ENCODE assay signal across 8 cellular contexts in the genomic region with DNA sequence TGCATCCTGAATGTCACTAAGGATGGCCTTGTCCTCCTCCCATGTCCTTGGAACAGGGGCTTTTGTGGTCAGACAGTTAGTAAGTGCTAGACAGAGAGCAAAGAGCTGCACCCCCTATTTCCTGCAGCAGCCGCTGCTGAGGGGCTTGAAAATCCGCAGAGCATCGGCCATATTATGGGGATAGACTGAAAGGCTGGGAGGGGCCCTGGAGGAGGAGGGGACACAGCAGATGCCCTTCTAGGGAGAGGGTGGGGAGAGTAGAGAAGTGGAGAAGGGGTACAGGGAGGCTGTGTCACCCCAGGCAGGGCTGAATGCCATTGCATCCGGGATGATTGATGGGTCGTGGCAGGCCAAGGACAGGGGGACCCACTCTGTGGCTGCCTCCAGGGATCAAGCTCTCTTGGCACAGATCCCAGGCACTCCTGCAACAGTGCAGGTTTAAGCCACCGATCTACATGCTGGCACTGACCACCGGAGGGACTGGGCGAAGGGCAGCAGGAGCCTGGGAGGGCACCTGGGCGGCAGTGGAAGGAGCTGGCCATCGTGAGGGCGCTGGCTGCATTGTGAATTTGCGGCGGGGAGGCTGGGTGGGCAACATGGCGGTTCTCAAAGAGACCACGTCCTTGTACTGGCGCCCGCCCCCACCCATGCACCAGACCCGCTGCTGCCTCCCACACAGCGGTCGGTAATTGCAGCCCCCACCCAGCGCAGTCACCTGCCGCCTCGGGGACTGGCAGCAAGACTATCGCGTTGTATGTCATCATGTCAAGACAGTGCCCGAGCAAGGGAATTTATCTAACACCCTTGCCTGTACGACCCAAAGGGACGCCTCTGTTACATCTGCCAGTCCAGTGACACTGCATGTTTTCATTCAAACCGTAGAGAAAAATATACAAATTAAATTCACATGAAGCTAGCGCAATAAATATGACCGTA. TPM values are rescaled to one million over a fixed set of nuclear protein-coding genes. Genes with fewer than 3 reads are reported as not detected.
DNase-seq lines count a peak whose midpoint lies in the region; ATAC-seq and TF ChIP-seq lines count a peak whose summit lies in the region.
"Not testable (repeated sequence)": the region's sequence is repeated elsewhere in the genome, so short reads cannot be mapped to it uniquely, and the experiment has no call there.

No MANE protein-coding gene starts in this region.

- not testable (repeated sequence) for H2AFZ ChIP-seq in OCI-LY1 (ENCODE audit: low read length)
- peak overlapping the region; percentile 93 for H2AFZ ChIP-seq in neural progenitor cell (replicated peaks)

- H3K27ac Mint-ChIP-seq in neural progenitor cell = peak overlapping the region; percentile 96

- H3K4me3 Mint-ChIP-seq in neural progenitor cell = peak overlapping the region; percentile 98

- peak overlapping the region; percentile 61 for H3K4me3 ChIP-seq in OCI-LY1 (ENCODE audit: low read depth, low read length, poor library complexity, severe bottlenecking)
- peak overlapping the region; percentile 97 for H3K4me3 ChIP-seq in coronary artery
- H3K4me3 ChIP-seq in iPS DF 6.9 (ENCODE audit: low read length) = peak overlapping the region; percentile 67; the same call in 1 of the 2 replicates
- peak overlapping the region; percentile 91 for H3K4me3 ChIP-seq in neural progenitor cell

- H3K36me3 Mint-ChIP-seq in neural progenitor cell = peaks cover 27% of the 10 kb centered on the region

- TF ChIP-seq CTCF in OCI-LY1 (IDR thresholded peaks at IDR 0.05; ENCODE audit: low read length); coronary artery (IDR thresholded peaks at IDR 0.05); neural progenitor cell (IDR thresholded peaks at IDR 0.05): not testable (repeated sequence)

- H3K9me3 ChIP-seq in OCI-LY1 (ENCODE audit: low read length); iPS DF 6.9 (ENCODE audit: control insufficient read depth, insufficient read depth, low read length); neural progenitor cell (ENCODE audit: low read depth): not testable (repeated sequence)

- peak; percentile 25 for ATAC-seq in HG03354 (IDR thresholded peaks at IDR 0.05; ENCODE audit: poor library complexity, severe bottlenecking, unreplicated experiment)

- peak overlapping the region; percentile 82 for H3K9ac ChIP-seq in OCI-LY1 (ENCODE audit: low read length)
- not testable (repeated sequence) for H3K9ac ChIP-seq in neural progenitor cell

- not testable (repeated sequence) for H3K9me3 Mint-ChIP-seq in neural progenitor cell

- H3K79me2 ChIP-seq in OCI-LY1 (ENCODE audit: insufficient read depth, low read length); neural progenitor cell (ENCODE audit: low read depth): not testable (repeated sequence)

- not testable (repeated sequence) for H3K27me3 Mint-ChIP-seq in neural progenitor cell (ENCODE audit: insufficient read depth, low read depth)

- not testable (repeated sequence) for H3F3A ChIP-seq in OCI-LY1 (ENCODE audit: insufficient read depth, low read length)
- H3F3A ChIP-seq in neural progenitor cell (ENCODE audit: low read depth) = peaks cover 51% of the 10 kb centered on the region

- H3K4me1 ChIP-seq in OCI-LY1 (ENCODE audit: insufficient read depth, low read length, severe bottlenecking) (peaks cover 54% of the 10 kb centered on the region), neural progenitor cell (peaks cover 37% of the 10 kb centered on the region)
- H3K4me1 ChIP-seq in iPS DF 6.9 (ENCODE audit: control insufficient read depth, insufficient read depth, low read length) = not testable (repeated sequence)

- H3K9me2 ChIP-seq in OCI-LY1 (ENCODE audit: low read depth, low read length) = not testable (repeated sequence)

- DNase-seq in DMS 273 (lab: John Stamatoyannopoulos, UW; ENCODE audit: unreplicated experiment) (peak; percentile 55), neural progenitor cell (ENCODE audit: low spot score) (peak; percentile 39)
- peak; percentile 59 for DNase-seq in activated CD8-positive, alpha-beta memory T cell treated with anti-CD3 and anti-CD28 coated beads, Interleukin-2, amount 50 U/mL, for 48 hours
- not testable (repeated sequence) for DNase-seq in coronary artery (ENCODE audit: low spot score); iPS DF 6.9 (ENCODE audit: low read depth, low spot score)

- peak overlapping the region; percentile 70 for H3K4me2 ChIP-seq in OCI-LY1 (ENCODE audit: low read length)
- peak overlapping the region; percentile 100 for H3K4me2 ChIP-seq in neural progenitor cell

- H3K4me1 Mint-ChIP-seq in neural progenitor cell = peaks cover 50% of the 10 kb centered on the region

- not testable (repeated sequence) for H3K27me3 ChIP-seq in OCI-LY1 (ENCODE audit: insufficient read depth, low read length); iPS DF 6.9 (ENCODE audit: control insufficient read depth, insufficient read depth, low read length); neural progenitor cell

- H3K27ac ChIP-seq in OCI-LY1 (ENCODE audit: low read depth, low read length, poor library complexity, severe bottlenecking); iPS DF 6.9 (ENCODE audit: low read length); neural progenitor cell: not testable (repeated sequence)
- H3K27ac ChIP-seq in coronary artery (peak overlapping the region; percentile 91 to 94), temporal lobe (ENCODE audit: low read depth, low read length) (peak overlapping the region; percentile 69)

- WGBS in iPS DF 6.9 (ENCODE audit: insufficient coverage, insufficient read length) = no CpG with 5 or more reads among the region's 31 CpGs

- H4K20me1 ChIP-seq in OCI-LY1 (ENCODE audit: insufficient read depth, low read length) = not testable (repeated sequence)
- peaks cover 12% of the 10 kb centered on the region for H4K20me1 ChIP-seq in neural progenitor cell (ENCODE audit: low read depth)

- not testable (repeated sequence) for H3K36me3 ChIP-seq in OCI-LY1 (ENCODE audit: insufficient read depth, low read length); iPS DF 6.9 (ENCODE audit: control insufficient read depth, insufficient read depth, low read length); neural progenitor cell

RNA-seq across cellular contexts. Expression of gene TUBB2A, which starts 0.9 kb away (rescaled TPM):
- 57.9 and 117 TPM in 2 replicates for total RNA-seq in neural progenitor cell (ENCODE audit: low replicate concordance)
- total RNA-seq in temporal lobe = 1,088 TPM

RNA-seq across cellular contexts. Expression of gene BPHL, which starts 37.9 kb away (rescaled TPM):
- total RNA-seq in neural progenitor cell (ENCODE audit: low replicate concordance) = 44.5 TPM in 2 replicates
- total RNA-seq in temporal lobe = 19.2 TPM
